In the genomic region with DNA sequence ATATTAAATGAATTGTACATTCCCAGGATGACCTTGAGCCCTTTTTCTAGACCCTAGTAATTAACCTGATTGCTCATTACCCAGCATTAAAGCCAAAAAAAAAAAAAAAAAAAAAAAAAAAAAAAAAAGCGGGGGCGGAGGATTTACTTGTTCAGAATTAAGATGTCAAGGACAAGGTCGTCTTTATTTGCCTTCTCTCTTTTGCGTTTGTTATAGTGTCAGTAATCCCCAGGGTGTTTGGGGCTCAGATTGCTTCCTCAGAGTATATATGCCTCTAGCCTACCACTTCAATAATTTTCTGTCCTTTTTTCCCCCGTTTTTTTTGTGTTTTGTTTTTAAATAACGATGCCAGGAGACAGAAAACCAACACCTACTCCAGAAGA, we compare ENCODE assay signal across 8 cellular contexts.
DNase-seq lines count a peak whose midpoint lies in the region; ATAC-seq and TF ChIP-seq lines count a peak whose summit lies in the region.

No MANE protein-coding gene starts in this region.

- H3K9me3 ChIP-seq in adrenal gland (replicated peaks in 1 of 3) (no peaks in the 10 kb centered on the region), skeletal muscle satellite cell (replicated peaks; ENCODE audit: low read length) (no peaks in the 10 kb centered on the region), GM23248 (ENCODE audit: low read depth) (no peaks in the 10 kb centered on the region)

- peak overlapping the region in 4 of 5 donors; percentile 18 to 60 (median 52) for H3K27ac ChIP-seq in adrenal gland
- H3K27ac ChIP-seq in GM23248 = no peak overlapping the region

- H3K36me3 Mint-ChIP-seq in HFFc6 (ENCODE audit: low read depth) = 0 out of 2 replicates have a peak, but pooled peaks cover 4% of the 10 kb centered on the region

- H4K20me1 ChIP-seq in GM23248 (ENCODE audit: insufficient read depth) = no peaks in the 10 kb centered on the region

- no peak overlapping the region for H3K9ac ChIP-seq in skeletal muscle satellite cell (ENCODE audit: low read depth, low read length)
- H3K9ac ChIP-seq in GM23248 = no peak overlapping the region

- H3K27me3 ChIP-seq in adrenal gland (no peaks in the 10 kb centered on the region), skeletal muscle satellite cell (ENCODE audit: control insufficient read depth, insufficient read depth, low read length) (no peaks in the 10 kb centered on the region), GM23248 (replicated peaks; ENCODE audit: insufficient read depth) (no peaks in the 10 kb centered on the region)

- WGBS in adrenal gland, 4 donors = 7 to 15% (median 9%) methylated on average over 6 of the region's 6 CpGs
- 59 to 68% methylated on average over 6 of the region's 6 CpGs for WGBS in GM23248 (ENCODE audit: low coverage in 1 of 2, low lambda C conversion rate in 2 of 2, missing lambda C conversion rate in 2 of 2), 2 experiments

- H3K27ac Mint-ChIP-seq in HFFc6 = no peak overlapping the region

- H3K4me1 Mint-ChIP-seq in HFFc6 (ENCODE audit: low read depth) = peaks cover 33% of the 10 kb centered on the region

- H3K27me3 Mint-ChIP-seq in HFFc6 (ENCODE audit: insufficient read depth) = no peaks in the 10 kb centered on the region

- H3K4me2 ChIP-seq in skeletal muscle satellite cell (ENCODE audit: low read length) (peak overlapping the region; percentile 47), GM23248 (ENCODE audit: unreplicated experiment) (no peak overlapping the region)

- no peaks in the 10 kb centered on the region for H3K9me2 ChIP-seq in GM23248 (ENCODE audit: insufficient read depth)

- H2AFZ ChIP-seq in GM23248 = no peak overlapping the region

- in situ Hi-C loops in GM23248 (cut with MboI) = no loop called here

- no peak overlapping the region for H3K4me3 Mint-ChIP-seq in HFFc6

- TF ChIP-seq CTCF in adrenal gland (IDR thresholded peaks at IDR 0.05) = no peak
- no peak for TF ChIP-seq CTCF in HFFc6 (IDR thresholded peaks at IDR 0.05)

- peaks cover 7% of the 10 kb centered on the region for H3F3A ChIP-seq in GM23248 (ENCODE audit: insufficient read depth)

- H3K9me3 Mint-ChIP-seq in HFFc6 = no peaks in the 10 kb centered on the region

- H3K4me3 ChIP-seq in adrenal gland (peak overlapping the region in 2 of 4 donors; percentile 1 to 6), skeletal muscle satellite cell (ENCODE audit: low read length) (no peak overlapping the region), GM23248 (no peak overlapping the region)

- intact Hi-C loops in adrenal gland (cut with DNase I) = no loop called here

- TF ChIP-seq POLR2A in adrenal gland (IDR thresholded peaks at IDR 0.05) = no peak

- H3K36me3 ChIP-seq in adrenal gland (replicated peaks in 1 of 2) (no peaks in the 10 kb centered on the region), skeletal muscle satellite cell (ENCODE audit: insufficient read depth, low read length) (no peaks in the 10 kb centered on the region), GM23248 (ENCODE audit: low read depth) (no peaks in the 10 kb centered on the region)

- H3K79me2 ChIP-seq in GM23248 (ENCODE audit: insufficient read depth) = peaks cover 78% of the 10 kb centered on the region

- DNase-seq in DMS153 treated with DMSO at 0.1 percent for 48 hours (lab: John Stamatoyannopoulos, UW; ENCODE audit: unreplicated experiment) (peak; percentile 35), adrenal gland (no peak), GM23248 (no peak), HFFc6 (no peak), NCI-H2227 (lab: John Stamatoyannopoulos, UW; ENCODE audit: unreplicated experiment) (no peak)

- peak; percentile 32 for ATAC-seq in GM19397 (IDR thresholded peaks at IDR 0.05; ENCODE audit: unreplicated experiment)
- ATAC-seq in HG03439 (IDR thresholded peaks at IDR 0.05; ENCODE audit: unreplicated experiment) = peak; percentile 49

- peaks cover 31 to 73% of the 10 kb centered on the region in 2 donors for H3K4me1 ChIP-seq in adrenal gland (replicated peaks in 1 of 2)
- peaks cover 18% of the 10 kb centered on the region for H3K4me1 ChIP-seq in skeletal muscle satellite cell (ENCODE audit: control insufficient read depth, insufficient read depth, low read length)
- peaks cover 10% of the 10 kb centered on the region for H3K4me1 ChIP-seq in GM23248 (ENCODE audit: insufficient read depth)
